Comparison of ENCODE assay signal across 8 cellular contexts in the genomic region with DNA sequence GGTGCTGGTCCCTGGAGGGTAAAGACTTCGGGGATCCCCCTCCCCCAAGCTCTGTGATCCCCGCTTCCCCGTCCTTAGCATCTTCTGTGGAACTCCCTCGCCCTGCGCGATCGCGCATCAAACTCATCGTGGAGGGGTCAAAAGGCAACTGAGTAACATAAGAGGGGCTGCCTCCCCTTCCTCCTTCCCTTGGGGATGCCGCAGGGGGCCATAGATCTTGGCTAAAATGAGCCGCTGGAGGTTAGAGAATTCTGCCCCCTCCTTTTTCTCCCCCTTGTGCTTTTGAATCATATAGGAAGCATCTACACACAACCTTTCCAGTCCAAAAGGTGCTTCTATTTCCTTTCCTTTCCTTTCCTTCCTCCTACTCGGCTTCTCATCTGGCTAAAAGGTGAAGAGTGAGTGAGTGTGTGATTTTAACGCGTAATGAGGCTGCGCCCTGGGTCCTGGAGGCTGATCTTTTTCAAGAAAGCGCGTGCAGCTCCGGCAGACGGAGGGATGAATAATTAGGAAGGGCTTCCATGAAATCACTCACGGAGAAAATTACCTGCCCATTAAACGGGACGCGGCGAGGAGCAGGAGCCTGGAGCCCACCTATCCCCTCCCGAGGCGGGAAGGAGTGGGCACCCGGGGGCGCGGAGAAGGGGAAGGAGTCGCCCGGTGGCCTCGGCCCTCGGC. TPM values are rescaled to one million over a fixed set of nuclear protein-coding genes. Genes with fewer than 3 reads are reported as not detected.
DNase-seq lines count a peak whose midpoint lies in the region; ATAC-seq and TF ChIP-seq lines count a peak whose summit lies in the region.

No MANE protein-coding gene starts in this region.

- intact Hi-C loops in left ventricle myocardium superior (cut with micrococcal nuclease) (no loop called here), sciatic nerve (cut with DNase I) (no loop called here)

- H3K4me3 ChIP-seq in H7 (ENCODE audit: insufficient read depth, low read depth, low read length) = peak overlapping the region; percentile 70

- H3K27me3 ChIP-seq in H7 (ENCODE audit: control insufficient read depth, insufficient read depth, low read length) = peaks cover 15% of the 10 kb centered on the region

- ATAC-seq in left ventricle myocardium superior (peak; percentile 60), sciatic nerve (peak; percentile 56), HG03159 (IDR thresholded peaks at IDR 0.05; ENCODE audit: unreplicated experiment) (no peak), HG02798 (IDR thresholded peaks at IDR 0.05; ENCODE audit: poor library complexity, unreplicated experiment) (no peak)

- DNase-seq in H7 = peak; percentile 35
- DNase-seq in T1000 (lab: John Stamatoyannopoulos, UW) = peak; percentile 14
- DNase-seq in left ventricle myocardium superior = peak; percentile 14
- no peak for DNase-seq in sciatic nerve (ENCODE audit: low spot score)
- DNase-seq in erythroblast (lab: John Stamatoyannopoulos, UW) = no peak
- no peak for DNase-seq in stimulated activated CD4-positive, alpha-beta T cell treated with anti-CD3 and anti-CD28 coated beads, Interleukin-1b, Interleukin-23, amount 100 ng/mL, for 48 hours

- no peaks in the 10 kb centered on the region for H3K36me3 ChIP-seq in H7 (replicated peaks; ENCODE audit: control insufficient read depth, insufficient read depth, low read length)

- TF ChIP-seq POLR2A in erythroblast (IDR thresholded peaks at IDR 0.05; ENCODE audit: low read length) = no peak

RNA-seq across cellular contexts. Expression of gene ROBO2, which starts 0.8 kb away (rescaled TPM):
- total RNA-seq in H7 (2014; rRNA removed; shearing (Covaris generic)) = 4.4 and 8.3 TPM in 2 replicates
- total RNA-seq in left ventricle myocardium superior (0.17 TPM), sciatic nerve (1.6 TPM)

Comparison
In these comparisons a context has a peak if more than half of its experiments do, and no peak if none do; other contexts are left out.
1. DNase-seq: peak in H7 (single experiment), T1000 (single experiment) and left ventricle myocardium superior (single experiment); none in sciatic nerve (single experiment), erythroblast (0 of 2) and stimulated activated CD4-positive, alpha-beta T cell treated with anti-CD3 and anti-CD28 coated beads, Interleukin-1b, Interleukin-23, amount 100 ng/mL, for 48 hours (single experiment).
2. ATAC-seq: peak in left ventricle myocardium superior (single experiment) and sciatic nerve (single experiment); none in HG03159 (single experiment) and HG02798 (single experiment).